ENCODE assay signal across 2 cellular contexts in genomic region chr10:63416376-63416775, GRCh38.
TF ChIP-seq lines count a peak whose summit lies in the region.

No MANE protein-coding gene starts in this region.

TF ChIP-seq in endothelial cell of umbilical vein, 7 proteins besides CTCF, POLR2A, EP300 and RAD21:
- TF ChIP-seq JUN (IDR thresholded peaks at IDR 0.05; ENCODE audit: borderline replicate concordance, insufficient read depth, insufficient read length, low read depth) (no peak), GATA2 (IDR thresholded peaks at IDR 0.05; ENCODE audit: insufficient read depth, insufficient read length, low read depth, low read length) (no peak), EZH2 (IDR thresholded peaks at IDR 0.05; ENCODE audit: borderline replicate concordance, low read depth, low read length, severe bottlenecking) (no peak), MYC (IDR thresholded peaks at IDR 0.05; ENCODE audit: low read depth, low read length) (no peak), FOS (IDR thresholded peaks at IDR 0.05; ENCODE audit: borderline replicate concordance, insufficient read depth, low read length) (no peak), POLR2AphosphoS5 (IDR thresholded peaks at IDR 0.05; ENCODE audit: insufficient read depth, low read depth, low read length) (no peak)
- TF ChIP-seq, protein P1, sequence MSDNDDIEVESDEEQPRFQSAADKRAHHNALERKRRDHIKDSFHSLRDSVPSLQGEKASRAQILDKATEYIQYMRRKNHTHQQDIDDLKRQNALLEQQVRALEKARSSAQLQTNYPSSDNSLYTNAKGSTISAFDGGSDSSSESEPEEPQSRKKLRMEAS (IDR thresholded peaks at IDR 0.05; ENCODE audit: insufficient read depth, insufficient read length), result no peak
TF ChIP-seq in endothelial cell of umbilical vein: peak in this region for 0.

TF ChIP-seq in HepG2, 621 proteins besides CTCF, POLR2A, EP300 and RAD21:
- TF ChIP-seq MAFK (conservative IDR thresholded peaks at IDR 0.05 in 1 of 2, IDR thresholded peaks at IDR 0.05 in 1 of 2; ENCODE audit: low read length in 2 of 2), result peak; percentile 36 to 38; a peak in 3 of 4 replicates
- TF ChIP-seq MAFF (IDR thresholded peaks at IDR 0.05; ENCODE audit: low read depth, low read length), result peak; percentile 23; the same call in 1 of the 2 replicates
- no peak for TF ChIP-seq PPARG (CRISPR knock-in tag; conservative IDR thresholded peaks at IDR 0.05)
